Comparison of ENCODE assay signal across 7 cellular contexts in the genomic region with DNA sequence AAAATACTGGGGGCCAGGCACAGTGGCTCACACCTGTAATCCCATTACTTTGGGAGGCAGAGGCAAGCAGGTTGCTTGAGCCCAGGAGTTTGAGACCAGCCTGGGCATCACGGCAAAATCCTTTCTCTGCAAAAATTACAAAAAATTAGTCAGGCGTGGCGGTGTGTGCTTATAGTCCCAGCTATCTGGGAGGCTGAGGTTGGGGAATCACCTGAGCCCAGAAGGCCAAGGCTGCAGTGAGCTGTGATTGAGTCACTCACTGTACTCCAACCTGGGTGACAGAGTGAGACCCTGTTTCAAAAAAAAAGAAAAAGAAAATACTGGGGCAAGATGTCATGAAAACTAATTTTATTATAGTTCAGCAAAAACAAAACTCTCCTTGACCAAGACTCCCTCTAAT. TPM values are rescaled to one million over a fixed set of nuclear protein-coding genes. Genes with fewer than 3 reads are reported as not detected.
DNase-seq lines count a peak whose midpoint lies in the region; ATAC-seq and TF ChIP-seq lines count a peak whose summit lies in the region.
"Not testable (repeated sequence)": the region's sequence is repeated elsewhere in the genome, so short reads cannot be mapped to it uniquely, and the experiment has no call there.

No MANE protein-coding gene starts in this region.

- H3K27ac ChIP-seq in RWPE2 (ENCODE audit: poor library complexity, severe bottlenecking), result not testable (repeated sequence)

- H3K4me1 Mint-ChIP-seq in activated CD8-positive, alpha-beta T cell treated with anti-CD3 and anti-CD28 coated beads for 36 hours (ENCODE audit: low read depth); activated T-cell treated with anti-CD3 and anti-CD28 coated beads, Interleukin-2, amount 50 U/mL, for 72 hours (ENCODE audit: low read depth); stimulated activated effector memory CD8-positive, alpha-beta T cell treated with anti-CD3 and anti-CD28 coated beads, Interleukin-12 subunit alpha, Interleukin-12 subunit beta, amount 100 ng/mL, for 72 hours: not testable (repeated sequence)

- peak; percentile 19; the same call in 1 of the 3 replicates for ATAC-seq in RWPE2 (ENCODE audit: low read depth)
- peak; percentile 51 for ATAC-seq in activated CD8-positive, alpha-beta T cell treated with anti-CD3 and anti-CD28 coated beads for 36 hours
- peak; percentile 46 to 56 for ATAC-seq in activated T-cell treated with anti-CD3 and anti-CD28 coated beads, Interleukin-2, amount 50 U/mL, for 72 hours (replicated peaks in 1 of 2)
- peak; percentile 72 for ATAC-seq in stimulated activated effector memory CD8-positive, alpha-beta T cell treated with anti-CD3 and anti-CD28 coated beads, Interleukin-12 subunit alpha, Interleukin-12 subunit beta, amount 100 ng/mL, for 72 hours

- H3K4me3 Mint-ChIP-seq in activated CD8-positive, alpha-beta T cell treated with anti-CD3 and anti-CD28 coated beads for 36 hours; activated T-cell treated with anti-CD3 and anti-CD28 coated beads, Interleukin-2, amount 50 U/mL, for 72 hours; stimulated activated effector memory CD8-positive, alpha-beta T cell treated with anti-CD3 and anti-CD28 coated beads, Interleukin-12 subunit alpha, Interleukin-12 subunit beta, amount 100 ng/mL, for 72 hours: not testable (repeated sequence)

- POLR2A ChIA-PET in activated CD8-positive, alpha-beta T cell treated with anti-CD3 and anti-CD28 coated beads for 36 hours (lab: Charles Lee), result not testable (repeated sequence)

- not testable (repeated sequence) for H3K27me3 Mint-ChIP-seq in activated CD8-positive, alpha-beta T cell treated with anti-CD3 and anti-CD28 coated beads for 36 hours; activated T-cell treated with anti-CD3 and anti-CD28 coated beads, Interleukin-2, amount 50 U/mL, for 72 hours (ENCODE audit: low read depth)

- CTCF ChIA-PET in activated CD8-positive, alpha-beta T cell treated with anti-CD3 and anti-CD28 coated beads for 36 hours (lab: Charles Lee), result not testable (repeated sequence)

- H3K36me3 ChIP-seq in RWPE2 (ENCODE audit: low read depth); kidney epithelial cell (ENCODE audit: control insufficient read depth, insufficient read depth, low read length): not testable (repeated sequence)

- intact Hi-C loops in activated CD8-positive, alpha-beta T cell treated with anti-CD3 and anti-CD28 coated beads for 36 hours (cut with micrococcal nuclease), result not testable (repeated sequence)

- not testable (repeated sequence) for H3K27me3 ChIP-seq in RWPE2 (ENCODE audit: insufficient read depth, poor library complexity, severe bottlenecking); kidney epithelial cell (ENCODE audit: control insufficient read depth, insufficient read depth, low read length)

- H3K36me3 Mint-ChIP-seq in activated CD8-positive, alpha-beta T cell treated with anti-CD3 and anti-CD28 coated beads for 36 hours (ENCODE audit: low read depth), result peaks cover 26% of the 10 kb centered on the region
- H3K36me3 Mint-ChIP-seq in activated T-cell treated with anti-CD3 and anti-CD28 coated beads, Interleukin-2, amount 50 U/mL, for 72 hours (ENCODE audit: insufficient read depth in 2 of 2), result peaks cover 5 to 36% of the 10 kb centered on the region in 2 donors
- H3K36me3 Mint-ChIP-seq in stimulated activated effector memory CD8-positive, alpha-beta T cell treated with anti-CD3 and anti-CD28 coated beads, Interleukin-12 subunit alpha, Interleukin-12 subunit beta, amount 100 ng/mL, for 72 hours, result peaks cover 84% of the 10 kb centered on the region

- H3K4me1 ChIP-seq in RWPE2 (ENCODE audit: insufficient read depth, poor library complexity, severe bottlenecking), result not testable (repeated sequence)

- not testable (repeated sequence) for H3K4me3 ChIP-seq in RWPE2 (ENCODE audit: severe bottlenecking); epithelial cell of proximal tubule (ENCODE audit: low read depth, low read length); kidney epithelial cell (ENCODE audit: low read depth, low read length)

- H3K9me3 Mint-ChIP-seq in activated CD8-positive, alpha-beta T cell treated with anti-CD3 and anti-CD28 coated beads for 36 hours; activated T-cell treated with anti-CD3 and anti-CD28 coated beads, Interleukin-2, amount 50 U/mL, for 72 hours; stimulated activated effector memory CD8-positive, alpha-beta T cell treated with anti-CD3 and anti-CD28 coated beads, Interleukin-12 subunit alpha, Interleukin-12 subunit beta, amount 100 ng/mL, for 72 hours: not testable (repeated sequence)

- TF ChIP-seq CTCF in RWPE2 (IDR thresholded peaks at IDR 0.05; ENCODE audit: poor library complexity, severe bottlenecking); activated CD8-positive, alpha-beta T cell treated with anti-CD3 and anti-CD28 coated beads for 36 hours (IDR thresholded peaks at IDR 0.05); epithelial cell of proximal tubule (conservative IDR thresholded peaks at IDR 0.05; ENCODE audit: low read depth, low read length); kidney epithelial cell (IDR thresholded peaks at IDR 0.05; ENCODE audit: insufficient read depth, low read length, poor library complexity, severe bottlenecking): not testable (repeated sequence)

- not testable (repeated sequence) for H3K9me3 ChIP-seq in RWPE2 (ENCODE audit: severe bottlenecking)

- DNase-seq in Caki2 (ENCODE audit: low read depth) (peak; percentile 37), epithelial cell of proximal tubule (ENCODE audit: low read depth) (peak; percentile 31), kidney epithelial cell (ENCODE audit: low read depth) (peak; percentile 25)
- DNase-seq in RWPE2 (ENCODE audit: low spot score); activated CD8-positive, alpha-beta T cell treated with anti-CD3 and anti-CD28 coated beads for 36 hours; activated T-cell treated with anti-CD3 and anti-CD28 coated beads, Interleukin-2, amount 50 U/mL, for 72 hours; stimulated activated effector memory CD8-positive, alpha-beta T cell treated with anti-CD3 and anti-CD28 coated beads, Interleukin-12 subunit alpha, Interleukin-12 subunit beta, amount 100 ng/mL, for 72 hours (ENCODE audit: low spot score in 2 of 2): not testable (repeated sequence)

- not testable (repeated sequence) for H3K27ac Mint-ChIP-seq in activated CD8-positive, alpha-beta T cell treated with anti-CD3 and anti-CD28 coated beads for 36 hours; activated T-cell treated with anti-CD3 and anti-CD28 coated beads, Interleukin-2, amount 50 U/mL, for 72 hours; stimulated activated effector memory CD8-positive, alpha-beta T cell treated with anti-CD3 and anti-CD28 coated beads, Interleukin-12 subunit alpha, Interleukin-12 subunit beta, amount 100 ng/mL, for 72 hours

- in situ Hi-C loops in Caki2 (cut with HindIII; ENCODE audit: low pct_unique_long_range_greater_than_20kb, low sequenced_read_pairs), result not testable (repeated sequence)

RNA-seq across cellular contexts. Expression of gene ANAPC1, which starts 24.0 kb away (rescaled TPM):
- 48.3 and 49.1 TPM in 2 replicates for total RNA-seq in Caki2 (2014; rRNA removed; shearing (Covaris generic); ENCODE audit: low replicate concordance)
- 100 to 1,000 TPM; 118 to 135 TPM for total RNA-seq in activated CD8-positive, alpha-beta T cell treated with anti-CD3 and anti-CD28 coated beads for 36 hours
- 10 to 100 TPM; 89.9 to 92.8 TPM for total RNA-seq in activated T-cell treated with anti-CD3 and anti-CD28 coated beads, Interleukin-2, amount 50 U/mL, for 72 hours
- total RNA-seq in epithelial cell of proximal tubule, result 49.2 and 53.8 TPM in 2 replicates
- total RNA-seq in kidney epithelial cell, result 46.3 and 47.6 TPM in 2 replicates

RNA-seq across cellular contexts. Expression of gene MERTK, which starts 38.4 kb away (rescaled TPM):
- 1.4 and 9.3 TPM in 2 replicates for total RNA-seq in Caki2 (2014; rRNA removed; shearing (Covaris generic); ENCODE audit: low replicate concordance)
- total RNA-seq in activated CD8-positive, alpha-beta T cell treated with anti-CD3 and anti-CD28 coated beads for 36 hours, result under 1 TPM; 0.43 to 0.70 TPM
- 1 to 10 TPM; 2.0 to 3.0 TPM for total RNA-seq in activated T-cell treated with anti-CD3 and anti-CD28 coated beads, Interleukin-2, amount 50 U/mL, for 72 hours
- total RNA-seq in epithelial cell of proximal tubule (4.3 and 8.7 TPM in 2 replicates), kidney epithelial cell (2.7 and 4.1 TPM in 2 replicates)

Comparison
In these comparisons a context has a peak if more than half of its experiments do, and no peak if none do; other contexts are left out.
1. ATAC-seq: peak in every context shown above with its lines; median percentile 72 in stimulated activated effector memory CD8-positive, alpha-beta T cell treated with anti-CD3 and anti-CD28 coated beads, Interleukin-12 subunit alpha, Interleukin-12 subunit beta, amount 100 ng/mL, for 72 hours; 51 in activated CD8-positive, alpha-beta T cell treated with anti-CD3 and anti-CD28 coated beads for 36 hours; 51 in activated T-cell treated with anti-CD3 and anti-CD28 coated beads, Interleukin-2, amount 50 U/mL, for 72 hours; 19 in RWPE2.